Comparison of ENCODE assay signal across 1 cellular context in the genomic region with DNA sequence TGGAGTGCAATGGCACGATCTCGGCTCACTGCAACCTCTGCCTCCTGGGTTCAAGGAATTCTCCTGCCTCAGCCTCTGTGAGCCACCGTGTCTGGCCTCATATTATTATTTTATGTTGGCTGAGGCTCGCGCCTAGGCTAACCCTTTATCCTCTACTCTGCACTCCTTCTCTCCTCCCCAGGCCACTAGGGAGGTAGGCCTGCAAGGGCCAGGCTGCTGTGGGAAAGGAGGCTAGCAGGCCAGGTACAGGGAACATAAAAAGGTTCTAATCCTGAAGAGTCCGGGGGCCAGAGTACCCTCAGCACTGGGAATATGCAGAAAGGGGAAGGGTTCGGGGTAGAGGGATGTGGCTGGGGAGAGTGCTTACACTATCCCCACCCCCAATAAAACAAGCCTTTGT.
TF ChIP-seq lines count a peak whose summit lies in the region.

No MANE protein-coding gene starts in this region.

TF ChIP-seq in GM23338, 12 proteins besides CTCF, POLR2A, EP300 and RAD21 (continued from another document):
- TF ChIP-seq STAT1 (IDR thresholded peaks at IDR 0.05; ENCODE audit: unreplicated experiment) = no peak
- TF ChIP-seq ETS1 (IDR thresholded peaks at IDR 0.05) = no peak
- TF ChIP-seq REST (IDR thresholded peaks at IDR 0.05; ENCODE audit: unreplicated experiment) = no peak
- TF ChIP-seq NANOG (IDR thresholded peaks at IDR 0.05; ENCODE audit: borderline replicate concordance) = no peak
- TF ChIP-seq POLR2AphosphoS5 (IDR thresholded peaks at IDR 0.05; ENCODE audit: low read depth) = no peak
- no peak for TF ChIP-seq CREB1 (CRISPR knock-in tag; IDR thresholded peaks at IDR 0.05; ENCODE audit: low read depth)
- no peak for TF ChIP-seq JUNB (IDR thresholded peaks at IDR 0.05; ENCODE audit: unreplicated experiment)
- no peak for TF ChIP-seq ZNF331 (CRISPR knock-in tag; IDR thresholded peaks at IDR 0.05; ENCODE audit: low read depth)
- TF ChIP-seq EZH2phosphoT487 (IDR thresholded peaks at IDR 0.05; ENCODE audit: unreplicated experiment) = no peak
- TF ChIP-seq ZNF114 (CRISPR knock-in tag; IDR thresholded peaks at IDR 0.05) = no peak
